ENCODE assay signal across 18 cellular contexts in genomic region chr10:80532571-80532970, GRCh38. TPM values are rescaled to one million over a fixed set of nuclear protein-coding genes. Genes with fewer than 3 reads are reported as not detected.
DNase-seq lines count a peak whose midpoint lies in the region; ATAC-seq and TF ChIP-seq lines count a peak whose summit lies in the region.
"Had no signal": no experiment of that assay in that cellular context is flagged by ENCODE, and none has a peak within 500 bp of the region (broad histone marks: within the 10 kb centered on the region; RNA-seq: fewer than 3 reads in every experiment).

No MANE protein-coding gene starts in this region.

- POLR2A ChIA-PET in activated CD4-positive, alpha-beta T cell treated with anti-CD3 and anti-CD28 coated beads for 36 hours (lab: Charles Lee): no interaction called here

- no peaks in the 10 kb centered on the region for H3K9me2 ChIP-seq in GM23248 (ENCODE audit: insufficient read depth)

- H3K9ac ChIP-seq in endodermal cell (ENCODE audit: extremely low read depth, low read length, poor library complexity, severe bottlenecking) (no peak overlapping the region), GM23248 (no peak overlapping the region)

- no peak for ATAC-seq in activated CD4-positive, alpha-beta T cell treated with anti-CD3 and anti-CD28 coated beads for 36 hours
- no peak for ATAC-seq in natural killer cell
- no peak for ATAC-seq in natural killer cell treated with Interleukin-12 subunit alpha and Interleukin-12 subunit beta and Interleukin-15 and Interleukin-18, amount 100 ng/mL, for 72 hours
- ATAC-seq in HG03439 (IDR thresholded peaks at IDR 0.05; ENCODE audit: unreplicated experiment): no peak
- ATAC-seq in HG02571 (IDR thresholded peaks at IDR 0.05; ENCODE audit: unreplicated experiment): no peak

- CTCF ChIA-PET in activated CD4-positive, alpha-beta T cell treated with anti-CD3 and anti-CD28 coated beads for 36 hours (lab: Charles Lee): no interaction called here

- H3K4me3 ChIP-seq in endodermal cell (ENCODE audit: low read length) (no peak overlapping the region), GM23248 (no peak overlapping the region)
- H3K4me3 ChIP-seq: SK-N-MC, thyroid gland had no signal

- no peaks in the 10 kb centered on the region for H4K20me1 ChIP-seq in GM23248 (ENCODE audit: insufficient read depth)

- H3K27ac Mint-ChIP-seq in activated CD4-positive, alpha-beta T cell treated with anti-CD3 and anti-CD28 coated beads for 36 hours: peak overlapping the region; percentile 63
- H3K27ac Mint-ChIP-seq in natural killer cell (peak overlapping the region; percentile 21 to 24), endodermal cell (no peak overlapping the region)
- peak overlapping the region in 1 of 2 donors; percentile 78 for H3K27ac Mint-ChIP-seq in natural killer cell treated with Interleukin-12 subunit alpha and Interleukin-12 subunit beta and Interleukin-15 and Interleukin-18, amount 100 ng/mL, for 72 hours
- H3K27ac Mint-ChIP-seq: B cell; stimulated activated naive CD8-positive, alpha-beta T cell treated with anti-CD3 and anti-CD28 coated beads, Interleukin-15, Interleukin-2, amounts not matched to agents 100 ng/mL and 50 ng/mL, for 24 hours had no signal

- peaks cover 50% of the 10 kb centered on the region for H3K4me1 Mint-ChIP-seq in activated CD4-positive, alpha-beta T cell treated with anti-CD3 and anti-CD28 coated beads for 36 hours
- H3K4me1 Mint-ChIP-seq in natural killer cell (peaks cover 37 to 38% of the 10 kb centered on the region in 2 donors), endodermal cell (peaks cover 18% of the 10 kb centered on the region)
- peaks cover 34 to 48% of the 10 kb centered on the region in 2 donors for H3K4me1 Mint-ChIP-seq in natural killer cell treated with Interleukin-12 subunit alpha and Interleukin-12 subunit beta and Interleukin-15 and Interleukin-18, amount 100 ng/mL, for 72 hours (ENCODE audit: low read depth in 2 of 2)

- no peaks in the 10 kb centered on the region for H3F3A ChIP-seq in GM23248 (ENCODE audit: insufficient read depth)

- no peak overlapping the region for H3K27ac ChIP-seq in endodermal cell (ENCODE audit: low read depth, low read length)
- no peak overlapping the region for H3K27ac ChIP-seq in GM23248
- H3K27ac ChIP-seq: SK-N-MC, thyroid gland had no signal

- peaks cover 11% of the 10 kb centered on the region for H3K36me3 Mint-ChIP-seq in activated CD4-positive, alpha-beta T cell treated with anti-CD3 and anti-CD28 coated beads for 36 hours (ENCODE audit: low read depth)
- no peaks in the 10 kb centered on the region for H3K36me3 Mint-ChIP-seq in natural killer cell
- no peaks in the 10 kb centered on the region for H3K36me3 Mint-ChIP-seq in natural killer cell treated with Interleukin-12 subunit alpha and Interleukin-12 subunit beta and Interleukin-15 and Interleukin-18, amount 100 ng/mL, for 72 hours
- no peaks in the 10 kb centered on the region for H3K36me3 Mint-ChIP-seq in endodermal cell (ENCODE audit: low read depth)

- no peaks in the 10 kb centered on the region for H3K36me3 ChIP-seq in endodermal cell (ENCODE audit: control insufficient read depth, insufficient read depth, low read length)
- H3K36me3 ChIP-seq in GM23248 (ENCODE audit: low read depth): no peaks in the 10 kb centered on the region
- H3K36me3 ChIP-seq: thyroid gland had no signal

- H3K9me3 ChIP-seq in endodermal cell (ENCODE audit: control insufficient read depth, low read length) (no peaks in the 10 kb centered on the region), GM23248 (ENCODE audit: low read depth) (no peaks in the 10 kb centered on the region)
- H3K9me3 ChIP-seq: thyroid gland had no signal

- in situ Hi-C loops in GM23248 (cut with MboI): no loop called here

- peaks cover 11% of the 10 kb centered on the region for H3K4me1 ChIP-seq in endodermal cell (ENCODE audit: control insufficient read depth, insufficient read depth, low read length)
- no peaks in the 10 kb centered on the region for H3K4me1 ChIP-seq in GM23248 (ENCODE audit: insufficient read depth)

- 91 to 96% methylated on average over 4 of the region's 4 CpGs for WGBS in endodermal cell (ENCODE audit: insufficient coverage in 1 of 2, insufficient read length in 1 of 2), 2 experiments
- 76 to 84% methylated on average over 4 of the region's 4 CpGs for WGBS in GM23248 (ENCODE audit: low coverage in 1 of 2, low lambda C conversion rate in 2 of 2, missing lambda C conversion rate in 2 of 2), 2 experiments

- H3K27me3 ChIP-seq in endodermal cell (ENCODE audit: control insufficient read depth, insufficient read depth, low read length, poor library complexity, severe bottlenecking) (no peaks in the 10 kb centered on the region), GM23248 (replicated peaks; ENCODE audit: insufficient read depth) (no peaks in the 10 kb centered on the region; the same call in 1 of the 2 replicates)
- H3K27me3 ChIP-seq: thyroid gland had no signal

- TF ChIP-seq CTCF in natural killer cell (IDR thresholded peaks at IDR 0.05): no peak
- no peak for TF ChIP-seq CTCF in endodermal cell (conservative IDR thresholded peaks at IDR 0.05)

- intact Hi-C loops in activated CD4-positive, alpha-beta T cell treated with anti-CD3 and anti-CD28 coated beads for 36 hours (cut with DNase I, micrococcal nuclease): no loop called here
- intact Hi-C loops in natural killer cell (cut with micrococcal nuclease): no loop called here

- H3K79me2 ChIP-seq in GM23248 (ENCODE audit: insufficient read depth): no peaks in the 10 kb centered on the region

- H3K27me3 Mint-ChIP-seq in activated CD4-positive, alpha-beta T cell treated with anti-CD3 and anti-CD28 coated beads for 36 hours: no peaks in the 10 kb centered on the region
- H3K27me3 Mint-ChIP-seq in natural killer cell (ENCODE audit: low read depth in 2 of 2) (no peaks in the 10 kb centered on the region), endodermal cell (ENCODE audit: insufficient read depth) (peaks cover 3% of the 10 kb centered on the region)
- no peaks in the 10 kb centered on the region for H3K27me3 Mint-ChIP-seq in natural killer cell treated with Interleukin-12 subunit alpha and Interleukin-12 subunit beta and Interleukin-15 and Interleukin-18, amount 100 ng/mL, for 72 hours
- H3K27me3 Mint-ChIP-seq: stimulated activated naive CD8-positive, alpha-beta T cell treated with anti-CD3 and anti-CD28 coated beads, Interleukin-15, Interleukin-2, amounts not matched to agents 100 ng/mL and 50 ng/mL, for 24 hours had no signal

- H3K4me2 ChIP-seq in GM23248 (ENCODE audit: unreplicated experiment): no peak overlapping the region

- H2AFZ ChIP-seq in GM23248: no peak overlapping the region

- no peak for DNase-seq in activated CD4-positive, alpha-beta T cell treated with anti-CD3 and anti-CD28 coated beads for 36 hours
- DNase-seq in activated CD4-positive, alpha-beta T cell treated with anti-CD3 and anti-CD28 coated beads for 48 hours: no peak
- DNase-seq in natural killer cell (no peak), endodermal cell (peak; percentile 33), GM23248 (no peak)
- DNase-seq in natural killer cell treated with Interleukin-12 subunit alpha and Interleukin-12 subunit beta and Interleukin-15 and Interleukin-18, amount 100 ng/mL, for 72 hours (ENCODE audit: low spot score): no peak
- DNase-seq: KBM-7; NCI-H69; occipital lobe; RPMI8226; stimulated activated CD4-positive, alpha-beta T cell treated with anti-CD3 and anti-CD28 coated beads, Interleukin-4, amount 100 ng/mL, for 24 hours; thyroid gland had no signal

- H3K9me3 Mint-ChIP-seq in activated CD4-positive, alpha-beta T cell treated with anti-CD3 and anti-CD28 coated beads for 36 hours (ENCODE audit: low read depth): no peaks in the 10 kb centered on the region
- H3K9me3 Mint-ChIP-seq in natural killer cell (no peaks in the 10 kb centered on the region), endodermal cell (peaks cover 15% of the 10 kb centered on the region)
- H3K9me3 Mint-ChIP-seq in natural killer cell treated with Interleukin-12 subunit alpha and Interleukin-12 subunit beta and Interleukin-15 and Interleukin-18, amount 100 ng/mL, for 72 hours: no peaks in the 10 kb centered on the region
- H3K9me3 Mint-ChIP-seq: stimulated activated naive CD8-positive, alpha-beta T cell treated with anti-CD3 and anti-CD28 coated beads, Interleukin-15, Interleukin-2, amounts not matched to agents 100 ng/mL and 50 ng/mL, for 24 hours had no signal

- no peak overlapping the region for H3K4me3 Mint-ChIP-seq in activated CD4-positive, alpha-beta T cell treated with anti-CD3 and anti-CD28 coated beads for 36 hours
- H3K4me3 Mint-ChIP-seq in natural killer cell (no peak overlapping the region), endodermal cell (no peak overlapping the region)
- H3K4me3 Mint-ChIP-seq in natural killer cell treated with Interleukin-12 subunit alpha and Interleukin-12 subunit beta and Interleukin-15 and Interleukin-18, amount 100 ng/mL, for 72 hours: no peak overlapping the region
- H3K4me3 Mint-ChIP-seq: B cell; stimulated activated naive CD8-positive, alpha-beta T cell treated with anti-CD3 and anti-CD28 coated beads, Interleukin-15, Interleukin-2, amounts not matched to agents 100 ng/mL and 50 ng/mL, for 24 hours had no signal

RNA-seq across cellular contexts. Expression of gene SH2D4B, which starts 5.1 kb away (rescaled TPM):
- under 1 TPM in 1 of 2 experiments, not detected in 1; 0.11 TPM for total RNA-seq in activated CD4-positive, alpha-beta T cell treated with anti-CD3 and anti-CD28 coated beads for 36 hours
- total RNA-seq in natural killer cell (under 1 TPM; 0.19 to 0.30 (median 0.27) TPM), endodermal cell (under 1 TPM in 1 of 2 donors, not detected in 1; 0.13 TPM)
- under 1 TPM; 0.25 to 0.40 TPM for total RNA-seq in natural killer cell treated with Interleukin-12 subunit alpha and Interleukin-12 subunit beta and Interleukin-15 and Interleukin-18, amount 100 ng/mL, for 72 hours
- polyA plus RNA-seq in endodermal cell (2013, experiment 1 of 2): not detected
- 0.33 TPM for polyA plus RNA-seq in endodermal cell (2013, experiment 2 of 2)
- not detected in 2 replicates for total RNA-seq in GM23248 (2014; rRNA removed; shearing (Covaris generic))
- polyA plus RNA-seq in GM23248 (2016; fragmentation: Nextera tagmentation; extraction: Ambion mirVana): not detected in 2 replicates
- total RNA-seq: kidney epithelial cell had no signal
